8 cellular contexts compared by ENCODE assay signal in the genomic region with DNA sequence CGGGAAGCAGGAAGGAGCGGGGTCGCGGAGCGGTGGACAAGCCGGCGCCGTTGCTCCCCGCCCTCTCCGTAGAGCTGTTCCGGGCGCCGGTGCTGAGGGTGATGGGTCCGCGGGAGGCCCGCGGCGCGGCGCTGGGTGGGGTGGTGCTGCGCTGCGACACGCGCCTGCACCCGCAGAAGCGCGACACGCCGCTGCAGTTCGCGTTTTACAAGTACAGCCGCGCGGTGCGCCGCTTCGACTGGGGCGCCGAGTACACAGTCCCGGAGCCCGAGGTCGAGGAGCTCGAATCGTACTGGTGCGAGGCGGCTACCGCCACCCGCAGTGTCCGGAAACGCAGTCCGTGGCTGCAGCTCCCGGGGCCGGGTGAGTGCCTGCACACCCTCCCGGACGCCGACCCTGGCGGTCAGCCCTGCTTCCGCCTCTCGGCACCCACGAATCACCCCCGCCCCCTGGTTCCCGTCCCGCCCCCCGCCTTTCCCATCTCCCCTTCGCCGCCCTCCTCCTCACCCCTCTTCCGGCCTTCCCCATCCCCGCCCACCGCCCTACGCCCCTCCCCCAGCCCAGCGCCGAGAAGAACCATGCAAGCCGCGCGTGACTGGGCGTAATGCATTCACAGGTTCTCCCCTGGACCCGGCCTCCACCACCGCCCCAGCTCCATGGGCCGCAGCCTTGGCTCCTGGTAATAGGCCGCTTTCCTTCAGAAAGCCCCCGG. TPM values are rescaled to one million over a fixed set of nuclear protein-coding genes. Genes with fewer than 3 reads are reported as not detected.
DNase-seq lines count a peak whose midpoint lies in the region; ATAC-seq and TF ChIP-seq lines count a peak whose summit lies in the region.

No MANE protein-coding gene starts in this region.

- no peaks in the 10 kb centered on the region for H3K27me3 ChIP-seq in A673 (replicated peaks; ENCODE audit: insufficient read depth, low read depth, low read length, poor library complexity)
- peaks cover 26 to 30% of the 10 kb centered on the region in 2 donors for H3K27me3 ChIP-seq in duodenal mucosa (ENCODE audit: control insufficient read depth in 1 of 2, insufficient read depth in 2 of 2, low read length in 2 of 2)
- H3K27me3 ChIP-seq in right lobe of liver: no peaks in the 10 kb centered on the region

- intact Hi-C loops in A673 (cut with micrococcal nuclease; ENCODE audit: unreplicated experiment): loop anchor here (2.0 kb wide), 1 partner anchor 24 kb away; no protein-coding TSS in a partner anchor
- intact Hi-C loops in right lobe of liver (cut with DNase I): no loop called here

- H3K27ac ChIP-seq in A673 (ENCODE audit: low read depth, low read length, poor library complexity, severe bottlenecking) (peak overlapping the region; percentile 78), duodenal mucosa (ENCODE audit: low read depth, low read length) (peak overlapping the region; percentile 68), right lobe of liver (peak overlapping the region; percentile 69 to 91 (median 78))

- no peaks in the 10 kb centered on the region for H3K4me1 ChIP-seq in A673 (ENCODE audit: insufficient read depth, low read length, poor library complexity, severe bottlenecking)
- peaks cover 8 to 9% of the 10 kb centered on the region in 2 donors for H3K4me1 ChIP-seq in duodenal mucosa (ENCODE audit: control insufficient read depth in 1 of 2, insufficient read depth in 2 of 2, low read length in 2 of 2)
- peaks cover 0 to 13% (median 0%) of the 10 kb centered on the region in 4 donors for H3K4me1 ChIP-seq in right lobe of liver

- peak; percentile 88 for TF ChIP-seq POLR2A in right lobe of liver (IDR thresholded peaks at IDR 0.05)

- H3K36me3 ChIP-seq in A673 (ENCODE audit: insufficient read depth, low read length, poor library complexity, severe bottlenecking): no peaks in the 10 kb centered on the region
- no peaks in the 10 kb centered on the region for H3K36me3 ChIP-seq in duodenal mucosa (ENCODE audit: control insufficient read depth in 1 of 2, insufficient read depth in 2 of 2, low read length in 2 of 2)
- no peaks in the 10 kb centered on the region for H3K36me3 ChIP-seq in right lobe of liver

- TF ChIP-seq CTCF in A673 (conservative IDR thresholded peaks at IDR 0.05; ENCODE audit: low read depth, low read length) (no peak), right lobe of liver (IDR thresholded peaks at IDR 0.05) (peak in 1 of 4 donors; percentile 18)

- peak overlapping the region; percentile 57 to 79 for H3K9ac ChIP-seq in duodenal mucosa (ENCODE audit: low read depth in 1 of 2, low read length in 2 of 2)

- H3K4me3 ChIP-seq in A673 (ENCODE audit: low read depth, low read length, poor library complexity, severe bottlenecking): peak overlapping the region; percentile 88
- peak overlapping the region; percentile 77 to 86 for H3K4me3 ChIP-seq in duodenal mucosa (ENCODE audit: low read depth in 1 of 2, low read length in 2 of 2)
- H3K4me3 ChIP-seq in right lobe of liver: peak overlapping the region; percentile 48 to 79 (median 63)

- POLR2A ChIA-PET in A673 (lab: Charles Lee; ENCODE audit: low non-redundant PET): no interaction called here

- DNase-seq in A673 (ENCODE audit: low spot score) (peak; percentile 91), NCI-H226 (peak; percentile 81), right lobe of liver (peak; percentile 79 to 91 (median 84))
- DNase-seq in activated CD4-positive, alpha-beta T cell treated with anti-CD3 and anti-CD28 coated beads, Interleukin-2, amount 50 U/mL, for 4 hours: peak; percentile 65 to 66
- peak in 2 of 3 experiments; percentile 37 to 63 for DNase-seq in stimulated activated CD4-positive, alpha-beta T cell treated with anti-CD3 and anti-CD28 coated beads, TNF-alpha, amount 100 ng/mL, for 24 hours (ENCODE audit: low read depth in 3 of 3)

- CTCF ChIA-PET in A673 (lab: Charles Lee): interaction anchor here (0.6 to 1.2 kb wide), 3 partner anchors 12 to 45 kb away, joined by 4 to 7 read pairs (median 5); no protein-coding TSS in a partner anchor

- ATAC-seq in GM18502 (IDR thresholded peaks at IDR 0.05; ENCODE audit: poor library complexity, unreplicated experiment) (peak; percentile 60), HG02970 (IDR thresholded peaks at IDR 0.05; ENCODE audit: low FRiP score, unreplicated experiment) (peak; percentile 55), right lobe of liver (peak; percentile 78 to 90 (median 86))

- 0% methylated on average over 23 of the region's 81 CpGs for WGBS in right lobe of liver (ENCODE audit: insufficient coverage, low coverage, low lambda C conversion rate, missing lambda C conversion rate)

- BruUV-seq in A673 (replicated peaks; lab: Mats Ljungman, UMichigan): no TSS peak

- no peaks in the 10 kb centered on the region for H3K9me3 ChIP-seq in A673 (ENCODE audit: low read depth, low read length, poor library complexity, severe bottlenecking)
- no peaks in the 10 kb centered on the region for H3K9me3 ChIP-seq in duodenal mucosa (ENCODE audit: control insufficient read depth in 1 of 2, low read length in 2 of 2)
- no peaks in the 10 kb centered on the region for H3K9me3 ChIP-seq in right lobe of liver

RNA-seq across cellular contexts. Expression of a gene that starts 5.4 kb away (rescaled TPM):
- total RNA-seq in A673 (2021): 0.35 and 0.67 TPM in 2 replicates
- under 1 TPM; 0.14 to 0.99 (median 0.37) TPM for total RNA-seq in right lobe of liver

RNA-seq across cellular contexts. Expression of a gene that starts 19.8 kb away (rescaled TPM):
- total RNA-seq in A673 (2021) (not detected in 2 replicates), right lobe of liver (under 1 TPM in 1 of 6 experiments, not detected in 5; 0.20 TPM)

RNA-seq across cellular contexts. Expression of a gene that starts 22.8 kb away (rescaled TPM):
- total RNA-seq in A673 (2021): 62.9 and 63.6 TPM in 2 replicates
- total RNA-seq in right lobe of liver: 1 to 10 TPM; 4.0 to 7.1 (median 4.7) TPM

RNA-seq across cellular contexts. Expression of a gene that starts 39.3 kb away (rescaled TPM):
- total RNA-seq in A673 (2021) (21.8 and 24.4 TPM in 2 replicates), right lobe of liver (10 to 100 TPM; 16.5 to 24.4 (median 20.4) TPM)

Comparison
In these comparisons a context has a peak if more than half of its experiments do, and no peak if none do; other contexts are left out.
1. Peak in every context shown above with its lines: DNase-seq, ATAC-seq, H3K4me3 ChIP-seq and H3K27ac ChIP-seq.